In genomic region chr7:107080099-107080505, GRCh38 we compare ENCODE assay signal across 1 cellular context.
TF ChIP-seq lines count a peak whose summit lies in the region.

No MANE protein-coding gene starts in this region.

TF ChIP-seq in K562, 482 proteins besides CTCF, POLR2A, EP300 and RAD21 (continued from another document and continues in another):
- no peak for TF ChIP-seq ZNF318 (IDR thresholded peaks at IDR 0.05; ENCODE audit: borderline replicate concordance in 1 of 2, low read depth in 1 of 2)
- no peak for TF ChIP-seq TCFL5 (CRISPR knock-in tag; conservative IDR thresholded peaks at IDR 0.05)
- no peak for TF ChIP-seq ZNF184 (CRISPR knock-in tag; IDR thresholded peaks at IDR 0.05)
- TF ChIP-seq SREBF2 (CRISPR knock-in tag; IDR thresholded peaks at IDR 0.05) = 0 out of 2 replicates have a peak, but pooled peaks have one; percentile 19
- peak; percentile 88 for TF ChIP-seq HBP1 (CRISPR knock-in tag; IDR thresholded peaks at IDR 0.05)
- no peak for TF ChIP-seq SRSF3 (IDR thresholded peaks at IDR 0.05; ENCODE audit: insufficient read depth, low read length)
- no peak for TF ChIP-seq SUPT5H (IDR thresholded peaks at IDR 0.05)
- TF ChIP-seq HDAC6 (IDR thresholded peaks at IDR 0.05; ENCODE audit: low read depth, low read length) = no peak
- no peak for TF ChIP-seq TAF1 (IDR thresholded peaks at IDR 0.05; ENCODE audit: control insufficient read depth, extremely low read depth, insufficient read depth, low read length, severe bottlenecking)
- TF ChIP-seq NKRF (IDR thresholded peaks at IDR 0.05; ENCODE audit: borderline replicate concordance) = no peak
- TF ChIP-seq YBX1 (IDR thresholded peaks at IDR 0.05) = no peak
- TF ChIP-seq ZBTB5 (IDR thresholded peaks at IDR 0.05) = no peak
- TF ChIP-seq CC2D1A (IDR thresholded peaks at IDR 0.05) = no peak
- TF ChIP-seq ZKSCAN3 (CRISPR knock-in tag; IDR thresholded peaks at IDR 0.05) = no peak
- no peak for TF ChIP-seq CUX1 (CRISPR knock-in tag; IDR thresholded peaks at IDR 0.05)
- no peak for TF ChIP-seq ZNF57 (CRISPR knock-in tag; IDR thresholded peaks at IDR 0.05)
- TF ChIP-seq ZNF253 (CRISPR knock-in tag; conservative IDR thresholded peaks at IDR 0.05) = no peak
- no peak for TF ChIP-seq SREBF1 (IDR thresholded peaks at IDR 0.05; ENCODE audit: borderline replicate concordance, low read depth, low read length)
- no peak for TF ChIP-seq GTF2F1 (IDR thresholded peaks at IDR 0.05; ENCODE audit: low read depth, low read length)
- no peak for TF ChIP-seq MTF1 (CRISPR knock-in tag; IDR thresholded peaks at IDR 0.05; ENCODE audit: borderline replicate concordance)
- no peak for TF ChIP-seq BACH1 (tag; IDR thresholded peaks at IDR 0.05)
- no peak for TF ChIP-seq SNIP1 (IDR thresholded peaks at IDR 0.05; ENCODE audit: low read depth)
- no peak for TF ChIP-seq ATF2 (CRISPR knock-in tag; IDR thresholded peaks at IDR 0.05)
- no peak for TF ChIP-seq NR4A1 (CRISPR knock-in tag; IDR thresholded peaks at IDR 0.05)
- TF ChIP-seq NR4A1 (tag; IDR thresholded peaks at IDR 0.05) = 0 out of 2 replicates have a peak, but pooled peaks have one; percentile 52
- no peak for TF ChIP-seq DDX20 (tag; IDR thresholded peaks at IDR 0.05; ENCODE audit: low read depth)
- TF ChIP-seq ZNF778 (CRISPR knock-in tag; IDR thresholded peaks at IDR 0.05) = no peak
- no peak for TF ChIP-seq RBM22 (IDR thresholded peaks at IDR 0.05; ENCODE audit: low read depth, low read length, poor library complexity, severe bottlenecking)
- TF ChIP-seq SP2 (IDR thresholded peaks at IDR 0.05; ENCODE audit: extremely low read depth, low read depth, low read length, poor library complexity, severe bottlenecking) = no peak
- TF ChIP-seq ZFX (CRISPR knock-in tag; IDR thresholded peaks at IDR 0.05) = no peak
- no peak; the same call in 1 of the 2 replicates for TF ChIP-seq ZNF76 (CRISPR knock-in tag; IDR thresholded peaks at IDR 0.05; ENCODE audit: borderline replicate concordance)
- 0 out of 2 replicates have a peak, but pooled peaks have one; percentile 29 for TF ChIP-seq OTX1 (CRISPR knock-in tag; IDR thresholded peaks at IDR 0.05)
- TF ChIP-seq ZKSCAN1 (IDR thresholded peaks at IDR 0.05; ENCODE audit: low read depth, low read length) = no peak
- TF ChIP-seq HCFC1 (IDR thresholded peaks at IDR 0.05; ENCODE audit: low read depth, low read length) = no peak
- no peak for TF ChIP-seq ZBTB43 (CRISPR knock-in tag; IDR thresholded peaks at IDR 0.05)
- no peak for TF ChIP-seq CREB1 (IDR thresholded peaks at IDR 0.05)
- TF ChIP-seq CREB1 (CRISPR knock-in tag; IDR thresholded peaks at IDR 0.05) = 0 out of 2 replicates have a peak, but pooled peaks have one; percentile 4
- TF ChIP-seq PHF21A (IDR thresholded peaks at IDR 0.05; ENCODE audit: borderline replicate concordance, low read depth) = no peak
- TF ChIP-seq TRIM28 (IDR thresholded peaks at IDR 0.05) = no peak
- no peak for TF ChIP-seq XRCC4 (IDR thresholded peaks at IDR 0.05; ENCODE audit: extremely low read depth, insufficient read depth, insufficient read length)
- no peak for TF ChIP-seq GABPB2 (CRISPR knock-in tag; conservative IDR thresholded peaks at IDR 0.05)
- TF ChIP-seq POLR2B (IDR thresholded peaks at IDR 0.05; ENCODE audit: low read depth, partially characterized antibody) = no peak
- no peak for TF ChIP-seq RBM39 (optimal IDR thresholded peaks at IDR 0.05; ENCODE audit: low read depth, low read length)
